Comparison of ENCODE assay signal across 8 cellular contexts in the genomic region with DNA sequence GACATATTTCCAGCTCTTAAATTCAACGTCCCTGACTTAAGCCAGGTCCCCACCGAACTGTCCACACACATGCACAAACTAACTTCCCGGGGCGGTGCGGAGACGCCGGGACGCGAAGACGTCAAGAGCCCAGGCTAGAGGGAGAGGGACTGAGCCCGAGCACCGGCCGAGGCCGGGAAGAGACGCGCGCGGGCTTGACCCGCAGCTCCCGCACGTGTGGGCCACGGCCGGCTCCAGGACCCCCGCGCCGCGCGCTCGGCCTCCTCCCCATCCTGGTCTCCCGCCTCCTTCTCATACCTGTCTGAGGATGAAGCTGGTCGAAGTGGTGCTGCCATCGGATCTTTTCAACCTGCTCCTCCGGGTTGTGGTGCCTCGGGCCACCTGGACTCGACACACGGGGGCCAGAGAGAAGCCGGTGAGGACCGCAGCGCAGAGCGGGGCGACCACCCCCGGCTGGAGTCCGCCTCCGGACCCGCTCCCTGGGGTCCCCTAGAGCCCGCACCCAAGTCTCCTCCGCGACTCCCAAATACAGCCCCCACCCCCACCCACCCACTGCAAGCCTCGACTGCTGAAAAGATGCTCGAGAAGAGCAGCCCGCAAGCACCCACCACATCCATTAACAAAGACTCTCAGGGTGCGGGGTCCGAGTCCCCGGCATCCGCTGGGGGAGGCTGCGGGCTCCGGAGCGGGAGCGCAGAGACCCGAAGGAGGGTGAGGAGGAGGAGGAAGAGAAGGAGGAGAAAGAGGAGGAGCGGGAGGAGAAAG. TPM values are rescaled to one million over a fixed set of nuclear protein-coding genes. Genes with fewer than 3 reads are reported as not detected.
DNase-seq lines count a peak whose midpoint lies in the region; ATAC-seq and TF ChIP-seq lines count a peak whose summit lies in the region.

No MANE protein-coding gene starts in this region.

- CTCF ChIA-PET in CD4-positive, alpha-beta T cell (lab: Charles Lee): no interaction called here

- H3K9me3 ChIP-seq in CD4-positive, alpha-beta T cell (ENCODE audit: control insufficient read depth, low read length): no peaks in the 10 kb centered on the region
- no peaks in the 10 kb centered on the region for H3K9me3 ChIP-seq in SK-N-MC (ENCODE audit: low read depth, low read length)
- H3K9me3 ChIP-seq in endodermal cell (ENCODE audit: control insufficient read depth, low read length): no peaks in the 10 kb centered on the region
- no peaks in the 10 kb centered on the region for H3K9me3 ChIP-seq in muscle layer of duodenum (ENCODE audit: control insufficient read depth in 1 of 2, low read length in 2 of 2)

- no peaks in the 10 kb centered on the region for H3K9me3 Mint-ChIP-seq in CD4-positive, alpha-beta T cell
- no peaks in the 10 kb centered on the region for H3K9me3 Mint-ChIP-seq in endodermal cell

- H3K36me3 ChIP-seq in SK-N-MC (ENCODE audit: insufficient read depth, low read length) (no peaks in the 10 kb centered on the region), endodermal cell (ENCODE audit: control insufficient read depth, insufficient read depth, low read length) (no peaks in the 10 kb centered on the region), muscle layer of duodenum (ENCODE audit: control insufficient read depth in 1 of 2, insufficient read depth in 2 of 2, low read length in 2 of 2) (no peaks in the 10 kb centered on the region)

- no peak overlapping the region for H3K27ac Mint-ChIP-seq in CD4-positive, alpha-beta T cell
- H3K27ac Mint-ChIP-seq in endodermal cell: no peak overlapping the region

- H3K4me3 Mint-ChIP-seq in CD4-positive, alpha-beta T cell: peak overlapping the region; percentile 75
- peak overlapping the region; percentile 71 for H3K4me3 Mint-ChIP-seq in endodermal cell

- WGBS in endodermal cell (ENCODE audit: insufficient coverage in 1 of 2, insufficient read length in 1 of 2), 2 experiments: 0 to 1% methylated on average over 11 to 61 of the region's 61 CpGs

- POLR2A ChIA-PET in CD4-positive, alpha-beta T cell (lab: Charles Lee): interaction anchor here (0.9 kb wide), 1 partner anchor 77 kb away, joined by 3 read pairs; a partner anchor contains a TSS

- H3K4me3 ChIP-seq in SK-N-MC (peak overlapping the region; percentile 89), endodermal cell (ENCODE audit: low read length) (peak overlapping the region; percentile 80), muscle layer of duodenum (ENCODE audit: low read depth in 1 of 2, low read length in 2 of 2) (peak overlapping the region; percentile 60 to 90)

- no peak for ATAC-seq in CD4-positive, alpha-beta T cell (ENCODE audit: poor library complexity)
- ATAC-seq in GM21528 (IDR thresholded peaks at IDR 0.05; ENCODE audit: low FRiP score, unreplicated experiment): peak; percentile 51

- intact Hi-C loops in CD4-positive, alpha-beta T cell (cut with DNase I, micrococcal nuclease): no loop called here

- no peaks in the 10 kb centered on the region for H3K36me3 Mint-ChIP-seq in CD4-positive, alpha-beta T cell (ENCODE audit: low read depth)
- H3K36me3 Mint-ChIP-seq in endodermal cell (ENCODE audit: low read depth): no peaks in the 10 kb centered on the region

- H3K4me1 Mint-ChIP-seq in CD4-positive, alpha-beta T cell (ENCODE audit: low read depth): peaks cover 17% of the 10 kb centered on the region
- H3K4me1 Mint-ChIP-seq in endodermal cell: peaks cover 12% of the 10 kb centered on the region

- no peak overlapping the region for H3K27ac ChIP-seq in CD4-positive, alpha-beta T cell (ENCODE audit: low read depth, low read length)
- H3K27ac ChIP-seq in SK-N-MC (no peak overlapping the region), endodermal cell (ENCODE audit: low read depth, low read length) (no peak overlapping the region), muscle layer of duodenum (ENCODE audit: low read length) (peak overlapping the region; percentile 4)

- DNase-seq in CD4-positive, alpha-beta T cell: no peak
- DNase-seq in SK-N-MC (ENCODE audit: low read depth, low spot score) (no peak), endodermal cell (peak; percentile 79), NCI-H2107 (lab: John Stamatoyannopoulos, UW) (no peak), NCI-H1048 (lab: John Stamatoyannopoulos, UW) (no peak), DMS153 (lab: John Stamatoyannopoulos, UW) (no peak)

- H3K27me3 ChIP-seq in CD4-positive, alpha-beta T cell (ENCODE audit: control insufficient read depth, insufficient read depth, low read length): peaks cover 60% of the 10 kb centered on the region
- peaks cover 86% of the 10 kb centered on the region for H3K27me3 ChIP-seq in endodermal cell (ENCODE audit: control insufficient read depth, insufficient read depth, low read length, poor library complexity, severe bottlenecking)
- peaks cover 19% of the 10 kb centered on the region for H3K27me3 ChIP-seq in muscle layer of duodenum (ENCODE audit: low read depth, low read length)

- no peaks in the 10 kb centered on the region for H3K4me1 ChIP-seq in endodermal cell (ENCODE audit: control insufficient read depth, insufficient read depth, low read length)
- peaks cover 4 to 16% of the 10 kb centered on the region in 2 donors for H3K4me1 ChIP-seq in muscle layer of duodenum (ENCODE audit: control insufficient read depth in 1 of 2, insufficient read depth in 2 of 2, low read length in 2 of 2)

- H3K9ac ChIP-seq in SK-N-MC (ENCODE audit: insufficient read length) (peak overlapping the region; percentile 70), endodermal cell (ENCODE audit: extremely low read depth, low read length, poor library complexity, severe bottlenecking) (no peak overlapping the region)

- peaks cover 64% of the 10 kb centered on the region for H3K27me3 Mint-ChIP-seq in CD4-positive, alpha-beta T cell
- H3K27me3 Mint-ChIP-seq in endodermal cell (ENCODE audit: insufficient read depth): peaks cover 83% of the 10 kb centered on the region

- no peak for TF ChIP-seq CTCF in CD4-positive, alpha-beta T cell (IDR thresholded peaks at IDR 0.05)
- no peak for TF ChIP-seq CTCF in endodermal cell (conservative IDR thresholded peaks at IDR 0.05)

RNA-seq across cellular contexts. Expression of a gene that starts 0.6 kb away (rescaled TPM):
- under 1 TPM; 0.14 to 0.20 TPM for total RNA-seq in CD4-positive, alpha-beta T cell
- total RNA-seq in endodermal cell: under 1 TPM; 0.93 to 0.95 TPM
- 6.4 TPM for polyA plus RNA-seq in endodermal cell (2013, experiment 1 of 2)
- 4.7 TPM for polyA plus RNA-seq in endodermal cell (2013, experiment 2 of 2)
